Comparison of ENCODE assay signal across 1 cellular context in genomic region chr2:69012310-69013122, GRCh38.
A peak's percentile ranks its signal among the peaks of the same experiment; 100 is the strongest.
TF ChIP-seq lines count a peak whose summit lies in the region.

No MANE protein-coding gene starts in this region.

TF ChIP-seq in HepG2, 621 proteins besides CTCF, POLR2A, EP300 and RAD21 (continued from another document and continues in another):
- TF ChIP-seq AGO2 (optimal IDR thresholded peaks at IDR 0.05; ENCODE audit: low read depth, low read length), result no peak
- TF ChIP-seq JUNB (CRISPR knock-in tag; IDR thresholded peaks at IDR 0.05; ENCODE audit: borderline replicate concordance), result no peak
- TF ChIP-seq ZNF83 (CRISPR knock-in tag; IDR thresholded peaks at IDR 0.05; ENCODE audit: borderline replicate concordance), result no peak
- no peak for TF ChIP-seq FOXP1 (IDR thresholded peaks at IDR 0.05)
- no peak for TF ChIP-seq FOXP1 (CRISPR knock-in tag; IDR thresholded peaks at IDR 0.05)
- TF ChIP-seq KDM2A (CRISPR knock-in tag; IDR thresholded peaks at IDR 0.05; ENCODE audit: borderline replicate concordance, low read depth), result peak; percentile 57; the same call in 1 of the 2 replicates
- peak; percentile 7; the same call in 1 of the 2 replicates for TF ChIP-seq NCOA2 (CRISPR knock-in tag; IDR thresholded peaks at IDR 0.05)
- peak; percentile 13; the same call in 1 of the 2 replicates for TF ChIP-seq HNF4G (IDR thresholded peaks at IDR 0.05; ENCODE audit: borderline replicate concordance, low read depth, low read length)
- no peak for TF ChIP-seq HNF4G (CRISPR knock-in tag; IDR thresholded peaks at IDR 0.05; ENCODE audit: borderline replicate concordance, low read depth)
- no peak for TF ChIP-seq ZNF543 (CRISPR knock-in tag; IDR thresholded peaks at IDR 0.05)
- no peak for TF ChIP-seq EHMT2 (IDR thresholded peaks at IDR 0.05; ENCODE audit: borderline replicate concordance, low read depth, low read length)
- no peak for TF ChIP-seq ZZZ3 (CRISPR knock-in tag; IDR thresholded peaks at IDR 0.05; ENCODE audit: borderline replicate concordance)
- TF ChIP-seq ZNF180 (CRISPR knock-in tag; IDR thresholded peaks at IDR 0.05; ENCODE audit: borderline replicate concordance, low read depth), result no peak
- TF ChIP-seq RAD51 (IDR thresholded peaks at IDR 0.05; ENCODE audit: borderline replicate concordance), result no peak
- TF ChIP-seq RORA (CRISPR knock-in tag; IDR thresholded peaks at IDR 0.05), result no peak
- no peak for TF ChIP-seq ELK4 (CRISPR knock-in tag; IDR thresholded peaks at IDR 0.05; ENCODE audit: borderline replicate concordance)
- no peak for TF ChIP-seq ATF2 (CRISPR knock-in tag; IDR thresholded peaks at IDR 0.05)
- TF ChIP-seq ZNF773 (CRISPR knock-in tag; IDR thresholded peaks at IDR 0.05; ENCODE audit: borderline replicate concordance), result no peak
- no peak for TF ChIP-seq ZNF205 (CRISPR knock-in tag; IDR thresholded peaks at IDR 0.05)
- TF ChIP-seq ZNF460 (CRISPR knock-in tag; IDR thresholded peaks at IDR 0.05; ENCODE audit: borderline replicate concordance), result no peak
- TF ChIP-seq ZNF644 (CRISPR knock-in tag; IDR thresholded peaks at IDR 0.05; ENCODE audit: low read depth), result no peak
- TF ChIP-seq RBM39 (IDR thresholded peaks at IDR 0.05; ENCODE audit: low read depth, low read length, poor library complexity, severe bottlenecking), result no peak
- no peak for TF ChIP-seq TAF1 (CRISPR knock-in tag; IDR thresholded peaks at IDR 0.05)
- no peak for TF ChIP-seq ZBTB7B (CRISPR knock-in tag; IDR thresholded peaks at IDR 0.05)
- no peak for TF ChIP-seq ZNF609 (CRISPR knock-in tag; IDR thresholded peaks at IDR 0.05; ENCODE audit: borderline replicate concordance)
- no peak for TF ChIP-seq KLF11 (CRISPR knock-in tag; IDR thresholded peaks at IDR 0.05)
- TF ChIP-seq TRAFD1 (CRISPR knock-in tag; IDR thresholded peaks at IDR 0.05; ENCODE audit: borderline replicate concordance), result 0 out of 2 replicates have a peak, but pooled peaks have one; percentile 56
- no peak for TF ChIP-seq ZNF34 (CRISPR knock-in tag; IDR thresholded peaks at IDR 0.05; ENCODE audit: borderline replicate concordance)
- no peak for TF ChIP-seq E2F5 (CRISPR knock-in tag; conservative IDR thresholded peaks at IDR 0.05)
- TF ChIP-seq ZNF589 (CRISPR knock-in tag; conservative IDR thresholded peaks at IDR 0.05), result no peak
- TF ChIP-seq ZBTB8A (CRISPR knock-in tag; IDR thresholded peaks at IDR 0.05; ENCODE audit: borderline replicate concordance, low read depth), result no peak
- TF ChIP-seq SRSF4 (IDR thresholded peaks at IDR 0.05; ENCODE audit: low read depth, low read length, poor library complexity, severe bottlenecking), result no peak
- 0 out of 2 replicates have a peak, but pooled peaks have one; percentile 21 for TF ChIP-seq ZNF414 (CRISPR knock-in tag; IDR thresholded peaks at IDR 0.05)
- no peak for TF ChIP-seq RFXAP (CRISPR knock-in tag; IDR thresholded peaks at IDR 0.05; ENCODE audit: borderline replicate concordance)
- TF ChIP-seq PRMT3 (CRISPR knock-in tag; IDR thresholded peaks at IDR 0.05; ENCODE audit: borderline replicate concordance, low read depth), result no peak
- TF ChIP-seq ZSCAN21 (CRISPR knock-in tag; IDR thresholded peaks at IDR 0.05; ENCODE audit: borderline replicate concordance), result 0 out of 2 replicates have a peak, but pooled peaks have one; percentile 11
- TF ChIP-seq IRF2 (CRISPR knock-in tag; IDR thresholded peaks at IDR 0.05), result no peak
- no peak for TF ChIP-seq ZNF317 (CRISPR knock-in tag; IDR thresholded peaks at IDR 0.05)
- no peak for TF ChIP-seq MYNN (CRISPR knock-in tag; IDR thresholded peaks at IDR 0.05; ENCODE audit: low read depth)
- no peak for TF ChIP-seq ZNF513 (CRISPR knock-in tag; conservative IDR thresholded peaks at IDR 0.05)
- TF ChIP-seq ZNF746 (CRISPR knock-in tag; IDR thresholded peaks at IDR 0.05), result no peak
- TF ChIP-seq TRIM24 (CRISPR knock-in tag; IDR thresholded peaks at IDR 0.05), result no peak
- no peak; the same call in 1 of the 2 replicates for TF ChIP-seq RXRB (CRISPR knock-in tag; IDR thresholded peaks at IDR 0.05; ENCODE audit: borderline replicate concordance)
- TF ChIP-seq NCOA1 (CRISPR knock-in tag; IDR thresholded peaks at IDR 0.05), result no peak
- no peak for TF ChIP-seq ZSCAN5A (CRISPR knock-in tag; IDR thresholded peaks at IDR 0.05; ENCODE audit: borderline replicate concordance)
- TF ChIP-seq ARID3A (IDR thresholded peaks at IDR 0.05; ENCODE audit: low read depth, low read length), result no peak
- no peak for TF ChIP-seq KLF13 (CRISPR knock-in tag; IDR thresholded peaks at IDR 0.05)
- no peak for TF ChIP-seq CEBPG (CRISPR knock-in tag; IDR thresholded peaks at IDR 0.05)
- TF ChIP-seq MED13 (CRISPR knock-in tag; IDR thresholded peaks at IDR 0.05), result no peak
- TF ChIP-seq RXRA (CRISPR knock-in tag; IDR thresholded peaks at IDR 0.05), result no peak
- no peak for TF ChIP-seq ZNF263 (CRISPR knock-in tag; IDR thresholded peaks at IDR 0.05)
- no peak for TF ChIP-seq ZNF564 (CRISPR knock-in tag; IDR thresholded peaks at IDR 0.05)
- TF ChIP-seq NFE2 (CRISPR knock-in tag; IDR thresholded peaks at IDR 0.05), result no peak
- 0 out of 2 replicates have a peak, but pooled peaks have one; percentile 53 for TF ChIP-seq HNF1B (CRISPR knock-in tag; IDR thresholded peaks at IDR 0.05)
- no peak for TF ChIP-seq ZMYM4 (CRISPR knock-in tag; IDR thresholded peaks at IDR 0.05)
